15 cellular contexts compared by ENCODE assay signal in the genomic region with DNA sequence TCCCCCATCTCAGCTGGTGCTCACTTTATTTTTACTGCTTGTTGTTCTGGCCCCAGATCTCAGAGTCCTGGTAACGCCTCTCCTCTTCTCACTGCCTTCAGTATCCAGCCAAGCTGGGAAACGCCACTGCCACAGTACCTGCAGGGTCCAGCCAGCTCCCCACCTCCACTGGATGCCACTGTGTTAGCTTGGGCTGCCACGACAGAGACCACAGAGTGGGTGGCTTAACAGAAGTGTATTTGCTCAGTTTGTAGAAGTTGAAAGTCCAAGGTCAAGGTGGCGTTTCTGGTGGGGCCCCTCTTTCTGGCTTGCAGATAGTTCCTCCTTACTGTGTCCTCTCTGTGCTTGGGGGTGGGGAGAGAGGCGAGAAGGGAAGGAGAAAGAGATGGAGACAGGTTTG.
DNase-seq lines count a peak whose midpoint lies in the region; ATAC-seq, FAIRE-seq and TF ChIP-seq lines count a peak whose summit lies in the region.
"Had no signal": no experiment of that assay in that cellular context is flagged by ENCODE, and none has a peak within 500 bp of the region (broad histone marks: within the 10 kb centered on the region; RNA-seq: fewer than 3 reads in every experiment).

No MANE protein-coding gene starts in this region.

- no peaks in the 10 kb centered on the region for H3K4me1 Mint-ChIP-seq in activated T-helper 1 cell treated with anti-CD3 and anti-CD28 coated beads, Interleukin-12 subunit alpha, Interleukin-12 subunit beta, Interleukin-2, Interleukin-4 antibody, amounts not matched to agents 30 ng/mL and 10 ng/mL and 1 ng/mL, durations not matched to agents 14 hours and 24 hours and 36 hours (ENCODE audit: low read depth)
- H3K4me1 Mint-ChIP-seq: CD4-positive, CD25-positive, alpha-beta regulatory T cell had no signal

- H3K4me3 Mint-ChIP-seq in activated T-helper 1 cell treated with anti-CD3 and anti-CD28 coated beads, Interleukin-12 subunit alpha, Interleukin-12 subunit beta, Interleukin-2, Interleukin-4 antibody, amounts not matched to agents 30 ng/mL and 10 ng/mL and 1 ng/mL, durations not matched to agents 14 hours and 24 hours and 36 hours = no peak overlapping the region
- H3K4me3 Mint-ChIP-seq: CD4-positive, CD25-positive, alpha-beta regulatory T cell had no signal

- peaks cover 65% of the 10 kb centered on the region for H4K20me1 ChIP-seq in BLaER1
- peaks cover 0 to 58% (median 25%) of the 10 kb centered on the region in 11 experiments; a peak in 15 of 22 replicates for H4K20me1 ChIP-seq in BLaER1 treated with 17β-estradiol and CSF1 and Interleukin-3, amounts not matched to agents 10 nM and 100 nM

- no peak for TF ChIP-seq CTCF in bronchial epithelial cell (IDR thresholded peaks at IDR 0.05; ENCODE audit: insufficient read depth, low read length, severe bottlenecking)

- ATAC-seq in HG03097 (IDR thresholded peaks at IDR 0.05; ENCODE audit: low FRiP score, unreplicated experiment) = no peak
- ATAC-seq: A549 had no signal

- H3K4me3 ChIP-seq in BLaER1 (no peak overlapping the region), bronchial epithelial cell (ENCODE audit: low read depth, low read length) (no peak overlapping the region)
- no peak overlapping the region for H3K4me3 ChIP-seq in BLaER1 treated with 17β-estradiol and CSF1 and Interleukin-3, amounts not matched to agents 10 nM and 100 nM
- H3K4me3 ChIP-seq: A549, HAP-1 had no signal

- intact Hi-C loops in posterior vena cava (cut with DNase I) = loop anchor here in 1 of 2 donors (5.0 kb wide), 1 partner anchor 141 kb away; no protein-coding TSS in a partner anchor
- intact Hi-C loops in activated T-helper 1 cell treated with anti-CD3 and anti-CD28 coated beads, Interleukin-12 subunit alpha, Interleukin-12 subunit beta, Interleukin-2, Interleukin-4 antibody, amounts not matched to agents 30 ng/mL and 10 ng/mL and 1 ng/mL, durations not matched to agents 14 hours and 24 hours and 36 hours (cut with micrococcal nuclease) = no loop called here

- peaks cover 13% of the 10 kb centered on the region; the same call in 1 of the 2 replicates for H3K36me3 ChIP-seq in BLaER1
- peaks cover 0 to 20% (median 5%) of the 10 kb centered on the region in 11 experiments; a peak in 6 of 22 replicates for H3K36me3 ChIP-seq in BLaER1 treated with 17β-estradiol and CSF1 and Interleukin-3, amounts not matched to agents 10 nM and 100 nM
- H3K36me3 ChIP-seq in bronchial epithelial cell (ENCODE audit: control insufficient read depth, insufficient read depth, low read length) = peaks cover 2% of the 10 kb centered on the region
- H3K36me3 ChIP-seq: BE2C, HAP-1 had no signal

- peaks cover 60% of the 10 kb centered on the region for H3K4me1 ChIP-seq in BLaER1
- H3K4me1 ChIP-seq in BLaER1 treated with 17β-estradiol and CSF1 and Interleukin-3, amounts not matched to agents 10 nM and 100 nM = peaks cover 4 to 61% (median 45%) of the 10 kb centered on the region in 10 experiments; a peak in 18 of 20 replicates
- H3K4me1 ChIP-seq: HAP-1 had no signal

- no peaks in the 10 kb centered on the region for H3K27me3 ChIP-seq in BLaER1
- no peaks in the 10 kb centered on the region for H3K27me3 ChIP-seq in BLaER1 treated with 17β-estradiol and CSF1 and Interleukin-3, amounts not matched to agents 10 nM and 100 nM
- no peaks in the 10 kb centered on the region for H3K27me3 ChIP-seq in bronchial epithelial cell (ENCODE audit: control insufficient read depth, insufficient read depth, low read length)
- H3K27me3 ChIP-seq: BE2C had no signal

- peaks cover 24% of the 10 kb centered on the region for H3K9me3 ChIP-seq in BLaER1
- peaks cover 21 to 32% (median 22%) of the 10 kb centered on the region in 11 experiments for H3K9me3 ChIP-seq in BLaER1 treated with 17β-estradiol and CSF1 and Interleukin-3, amounts not matched to agents 10 nM and 100 nM (replicated peaks in 1 of 11)
- H3K9me3 ChIP-seq: A549, BE2C, HAP-1 had no signal

- H3K9me3 Mint-ChIP-seq in activated T-helper 1 cell treated with anti-CD3 and anti-CD28 coated beads, Interleukin-12 subunit alpha, Interleukin-12 subunit beta, Interleukin-2, Interleukin-4 antibody, amounts not matched to agents 30 ng/mL and 10 ng/mL and 1 ng/mL, durations not matched to agents 14 hours and 24 hours and 36 hours = peaks cover 15% of the 10 kb centered on the region

- no peaks in the 10 kb centered on the region for H3K36me3 Mint-ChIP-seq in activated T-helper 1 cell treated with anti-CD3 and anti-CD28 coated beads, Interleukin-12 subunit alpha, Interleukin-12 subunit beta, Interleukin-2, Interleukin-4 antibody, amounts not matched to agents 30 ng/mL and 10 ng/mL and 1 ng/mL, durations not matched to agents 14 hours and 24 hours and 36 hours (ENCODE audit: low read depth)
- H3K36me3 Mint-ChIP-seq: CD4-positive, CD25-positive, alpha-beta regulatory T cell had no signal

- no peak overlapping the region for H3K27ac Mint-ChIP-seq in activated T-helper 1 cell treated with anti-CD3 and anti-CD28 coated beads, Interleukin-12 subunit alpha, Interleukin-12 subunit beta, Interleukin-2, Interleukin-4 antibody, amounts not matched to agents 30 ng/mL and 10 ng/mL and 1 ng/mL, durations not matched to agents 14 hours and 24 hours and 36 hours
- H3K27ac Mint-ChIP-seq: CD4-positive, CD25-positive, alpha-beta regulatory T cell had no signal

- peak overlapping the region; percentile 45; the same call in 1 of the 2 replicates for H3K27ac ChIP-seq in BLaER1
- H3K27ac ChIP-seq in BLaER1 treated with 17β-estradiol and CSF1 and Interleukin-3, amounts not matched to agents 10 nM and 100 nM = peak overlapping the region in 3 of 11 experiments; percentile 64 to 77 (median 74); a peak in 5 of 22 replicates
- H3K27ac ChIP-seq: A549 had no signal

- H3K27me3 Mint-ChIP-seq in activated T-helper 1 cell treated with anti-CD3 and anti-CD28 coated beads, Interleukin-12 subunit alpha, Interleukin-12 subunit beta, Interleukin-2, Interleukin-4 antibody, amounts not matched to agents 30 ng/mL and 10 ng/mL and 1 ng/mL, durations not matched to agents 14 hours and 24 hours and 36 hours (ENCODE audit: insufficient read depth) = no peaks in the 10 kb centered on the region
- H3K27me3 Mint-ChIP-seq: CD4-positive, CD25-positive, alpha-beta regulatory T cell had no signal

- H3K9ac ChIP-seq in BLaER1 = no peak overlapping the region
- H3K9ac ChIP-seq in BLaER1 treated with 17β-estradiol and CSF1 and Interleukin-3, amounts not matched to agents 10 nM and 100 nM = no peak overlapping the region

- FAIRE-seq in bronchial epithelial cell (lab: Jason Lieb, UNC) = peak; percentile 50
- FAIRE-seq: A549, GM19239 had no signal

- DNase-seq in bronchial epithelial cell (ENCODE audit: low read depth) = no peak
- peak; percentile 37 for DNase-seq in posterior vena cava (ENCODE audit: low spot score)
- DNase-seq in NCI-H2081 (lab: John Stamatoyannopoulos, UW) = no peak
- DNase-seq in activated T-helper 1 cell treated with anti-CD3 and anti-CD28 coated beads, Interleukin-12 subunit alpha, Interleukin-12 subunit beta, Interleukin-2, Interleukin-4 antibody, amounts not matched to agents 30 ng/mL and 10 ng/mL and 1 ng/mL, durations not matched to agents 14 hours and 24 hours and 36 hours (ENCODE audit: low spot score) = no peak
- DNase-seq: BE2C; CD4-positive, CD25-positive, alpha-beta regulatory T cell; DMS53; GF-D8; GOT3 had no signal

- peak overlapping the region; percentile 76 for H3K4me2 ChIP-seq in BLaER1
- H3K4me2 ChIP-seq in BLaER1 treated with 17β-estradiol and CSF1 and Interleukin-3, amounts not matched to agents 10 nM and 100 nM = peak overlapping the region in 8 of 11 experiments; percentile 36 to 71 (median 55); a peak in 16 of 22 replicates
- H3K4me2 ChIP-seq: A549 had no signal
